ENCODE assay signal across 24 cellular contexts in genomic region chr6:42349753-42350573, GRCh38.
DNase-seq lines count a peak whose midpoint lies in the region; ATAC-seq, FAIRE-seq and TF ChIP-seq lines count a peak whose summit lies in the region.
"Had no signal": no experiment of that assay in that cellular context is flagged by ENCODE, and none has a peak within 500 bp of the region (broad histone marks: within the 10 kb centered on the region; RNA-seq: fewer than 3 reads in every experiment).

No MANE protein-coding gene starts in this region.

- no peaks in the 10 kb centered on the region for H3K79me2 ChIP-seq in SK-N-SH (ENCODE audit: insufficient read depth)
- no peaks in the 10 kb centered on the region for H3K79me2 ChIP-seq in hepatocyte

- intact Hi-C loops in colonic mucosa (cut with DNase I), result no loop called here

- H3K4me3 ChIP-seq in SK-N-SH (ENCODE audit: low read depth in 2 of 2, low read length in 1 of 2), result no peak overlapping the region
- H3K4me3 ChIP-seq in hepatocyte, result no peak overlapping the region
- H3K4me3 ChIP-seq in colonic mucosa, result no peak overlapping the region
- H3K4me3 ChIP-seq: neural progenitor cell, psoas muscle, upper lobe of right lung had no signal

- TF ChIP-seq EP300 in SK-N-SH (IDR thresholded peaks at IDR 0.05; ENCODE audit: borderline replicate concordance in 1 of 2, low read depth in 1 of 2, low read length in 1 of 2), result peak in 1 of 2 experiments; percentile 70; a peak in 2 of 4 replicates

- CTCF ChIA-PET in SK-N-SH (lab: Yijun Ruan, JAX), result interaction anchor here (1.0 to 3.0 kb wide), 10 partner anchors 10 to 214 kb away, joined by 3 to 13 read pairs (median 4); partner anchors contain the start of gene UBR2

- no peak overlapping the region for H2AFZ ChIP-seq in SK-N-SH (ENCODE audit: low read depth)
- no peak overlapping the region for H2AFZ ChIP-seq in hepatocyte
- H2AFZ ChIP-seq: neural progenitor cell had no signal

- H3K9me2 ChIP-seq in SK-N-SH, result no peaks in the 10 kb centered on the region
- H3K9me2 ChIP-seq in hepatocyte (replicated peaks; ENCODE audit: insufficient read depth), result no peaks in the 10 kb centered on the region

- peaks cover 7% of the 10 kb centered on the region for H3F3A ChIP-seq in SK-N-SH (replicated peaks; ENCODE audit: insufficient read depth)

- TF ChIP-seq CTCF in SK-N-SH (IDR thresholded peaks at IDR 0.05) (no peak), hepatocyte (IDR thresholded peaks at IDR 0.05; ENCODE audit: poor library complexity) (no peak), colonic mucosa (IDR thresholded peaks at IDR 0.05) (no peak)

- no peak for TF ChIP-seq POLR2A in GM12892 (IDR thresholded peaks at IDR 0.05; ENCODE audit: low read depth, low read length)

- peak overlapping the region; percentile 57 to 73; a peak in 3 of 4 replicates for H3K27ac ChIP-seq in SK-N-SH (ENCODE audit: low read depth in 2 of 2, low read length in 1 of 2)
- peak overlapping the region; percentile 41 for H3K27ac ChIP-seq in hepatocyte
- H3K27ac ChIP-seq in colonic mucosa, result no peak overlapping the region
- H3K27ac ChIP-seq: neural progenitor cell, psoas muscle, upper lobe of right lung, VCaP had no signal

- H3K9me3 ChIP-seq in SK-N-SH (no peaks in the 10 kb centered on the region), hepatocyte (ENCODE audit: low read depth) (no peaks in the 10 kb centered on the region), colonic mucosa (no peaks in the 10 kb centered on the region)
- H3K9me3 ChIP-seq: psoas muscle, upper lobe of right lung had no signal

- peak; percentile 6; the same call in 1 of the 2 replicates for TF ChIP-seq RAD21 in SK-N-SH (IDR thresholded peaks at IDR 0.05; ENCODE audit: low read length)

- no peak for ATAC-seq in HG03354 (IDR thresholded peaks at IDR 0.05; ENCODE audit: poor library complexity, severe bottlenecking, unreplicated experiment)
- ATAC-seq: activated CD8-positive, alpha-beta T cell treated with anti-CD3 and anti-CD28 coated beads for 36 hours; activated naive CD8-positive, alpha-beta T cell treated with anti-CD3 and anti-CD28 coated beads, Interleukin-2, amount 50 U/mL, for 24 hours; left cardiac atrium; psoas muscle; upper lobe of right lung had no signal

- H3K27me3 ChIP-seq in SK-N-SH (ENCODE audit: insufficient read depth), result no peaks in the 10 kb centered on the region
- H3K27me3 ChIP-seq in hepatocyte, result no peaks in the 10 kb centered on the region
- H3K27me3 ChIP-seq in colonic mucosa, result no peaks in the 10 kb centered on the region
- H3K27me3 ChIP-seq: neural progenitor cell, upper lobe of right lung had no signal

- POLR2A ChIA-PET in SK-N-SH (lab: Yijun Ruan, JAX), result interaction anchor here (2.6 kb wide), 1 partner anchor 102 kb away, joined by 11 read pairs; the partner anchor contains the start of gene TRERF1

- H3K36me3 ChIP-seq in SK-N-SH (replicated peaks in 1 of 2; ENCODE audit: control insufficient read depth in 1 of 2, insufficient read depth in 2 of 2, low read length in 1 of 2), result no peaks in the 10 kb centered on the region
- no peaks in the 10 kb centered on the region for H3K36me3 ChIP-seq in hepatocyte (replicated peaks; ENCODE audit: insufficient read depth, low read depth)
- H3K36me3 ChIP-seq in colonic mucosa, result no peaks in the 10 kb centered on the region
- H3K36me3 ChIP-seq: neural progenitor cell, upper lobe of right lung had no signal

- DNase-seq in activated CD4-positive, CD25-positive, alpha-beta regulatory T cell treated with anti-CD3 and anti-CD28 coated beads, Interleukin-2, amount 50 U/mL, for 72 hours, result peak; percentile 8
- no peak for DNase-seq in activated CD4-positive, CD25-positive, alpha-beta regulatory T cell (lab: John Stamatoyannopoulos, UW)
- DNase-seq in GM12892 (ENCODE audit: insufficient read length), result no peak
- DNase-seq in SK-N-SH, result peak; percentile 77
- peak; percentile 15 for DNase-seq in hepatocyte (ENCODE audit: low spot score)
- no peak for DNase-seq in NCI-H1417 treated with DMSO at 0.1 percent for 48 hours (lab: John Stamatoyannopoulos, UW)
- DNase-seq in colonic mucosa, result no peak
- DNase-seq: 8988T; activated CD8-positive, alpha-beta T cell treated with anti-CD3 and anti-CD28 coated beads for 36 hours; activated naive CD8-positive, alpha-beta T cell treated with anti-CD3 and anti-CD28 coated beads, Interleukin-2, amount 50 U/mL, for 24 hours; CD4-positive, alpha-beta T cell; Kasumi-1; left cardiac atrium; NCI-H1092 treated with DMSO at 0.1 percent for 48 hours; NCI-H2107; NCI-H69; psoas muscle; SHP77; stimulated activated CD4-positive, alpha-beta T cell treated with anti-CD3 and anti-CD28 coated beads, Interleukin-4, amount 100 ng/mL, for 4 hours; upper lobe of right lung had no signal

- peaks cover 0 to 28% of the 10 kb centered on the region in 2 experiments; a peak in 3 of 4 replicates for H3K4me1 ChIP-seq in SK-N-SH (ENCODE audit: control insufficient read depth in 1 of 2, insufficient read depth in 2 of 2, low read depth in 1 of 2, low read length in 1 of 2)
- H3K4me1 ChIP-seq in hepatocyte (ENCODE audit: insufficient read depth), result peaks cover 10% of the 10 kb centered on the region
- H3K4me1 ChIP-seq in colonic mucosa, result no peaks in the 10 kb centered on the region
- H3K4me1 ChIP-seq: neural progenitor cell, psoas muscle, upper lobe of right lung had no signal

- H3K4me2 ChIP-seq in SK-N-SH (peak overlapping the region; percentile 14), hepatocyte (no peak overlapping the region)
- H3K4me2 ChIP-seq: neural progenitor cell had no signal

- WGBS in SK-N-SH (ENCODE audit: low lambda C conversion rate), result 41% methylated on average over 10 of the region's 10 CpGs
- 74% methylated on average over 10 of the region's 10 CpGs for WGBS in hepatocyte (ENCODE audit: low lambda C conversion rate, missing lambda C conversion rate)

- FAIRE-seq in GM12892 (lab: Jason Lieb, UNC), result peak; percentile 9
- FAIRE-seq: bronchial epithelial cell had no signal

- H3K9ac ChIP-seq in SK-N-SH (peak overlapping the region; percentile 7; the same call in 1 of the 2 replicates), colonic mucosa (ENCODE audit: low read depth in 2 of 2, low read length in 2 of 2) (no peak overlapping the region)
- H3K9ac ChIP-seq: neural progenitor cell had no signal

- H4K20me1 ChIP-seq in SK-N-SH (ENCODE audit: insufficient read depth) (no peaks in the 10 kb centered on the region), hepatocyte (ENCODE audit: insufficient read depth, poor library complexity, severe bottlenecking) (peaks cover 3% of the 10 kb centered on the region)

TF ChIP-seq in SK-N-SH, 30 proteins besides CTCF, POLR2A, EP300 and RAD21 (continues in another document):
- TF ChIP-seq SMC3 (IDR thresholded peaks at IDR 0.05; ENCODE audit: low read depth, low read length), result no peak
- TF ChIP-seq TEAD4 (IDR thresholded peaks at IDR 0.05; ENCODE audit: borderline replicate concordance, insufficient read depth), result 0 out of 2 replicates have a peak, but pooled peaks have one; percentile 58
- peak; percentile 88 for TF ChIP-seq RCOR1 (IDR thresholded peaks at IDR 0.05; ENCODE audit: low read length)
- no peak for TF ChIP-seq PBX3 (IDR thresholded peaks at IDR 0.05)
- no peak for TF ChIP-seq YY1 (IDR thresholded peaks at IDR 0.05; ENCODE audit: low read depth)
- TF ChIP-seq EZH2phosphoT487 (IDR thresholded peaks at IDR 0.05; ENCODE audit: borderline replicate concordance, low read depth), result no peak
- no peak for TF ChIP-seq REST (IDR thresholded peaks at IDR 0.05; ENCODE audit: low read depth, low read length)
- no peak for TF ChIP-seq ELF1 (IDR thresholded peaks at IDR 0.05)
- TF ChIP-seq USF2 (IDR thresholded peaks at IDR 0.05; ENCODE audit: borderline replicate concordance, low read depth, low read length), result peak; percentile 56; the same call in 1 of the 2 replicates
- TF ChIP-seq GATA2 (CRISPR knock-in tag; IDR thresholded peaks at IDR 0.05), result peak; percentile 31; the same call in 1 of the 2 replicates
- no peak for TF ChIP-seq NFIC (IDR thresholded peaks at IDR 0.05; ENCODE audit: borderline replicate concordance)

Comparison
In these comparisons a context has a peak if more than half of its experiments do, and no peak if none do; other contexts are left out.
1. DNase-seq: peak in activated CD4-positive, CD25-positive, alpha-beta regulatory T cell treated with anti-CD3 and anti-CD28 coated beads, Interleukin-2, amount 50 U/mL, for 72 hours (single experiment), SK-N-SH (single experiment) and hepatocyte (single experiment); none in activated CD4-positive, CD25-positive, alpha-beta regulatory T cell (0 of 4), GM12892 (single experiment), NCI-H1417 treated with DMSO at 0.1 percent for 48 hours (single experiment) and colonic mucosa (single experiment).